In the genomic region with DNA sequence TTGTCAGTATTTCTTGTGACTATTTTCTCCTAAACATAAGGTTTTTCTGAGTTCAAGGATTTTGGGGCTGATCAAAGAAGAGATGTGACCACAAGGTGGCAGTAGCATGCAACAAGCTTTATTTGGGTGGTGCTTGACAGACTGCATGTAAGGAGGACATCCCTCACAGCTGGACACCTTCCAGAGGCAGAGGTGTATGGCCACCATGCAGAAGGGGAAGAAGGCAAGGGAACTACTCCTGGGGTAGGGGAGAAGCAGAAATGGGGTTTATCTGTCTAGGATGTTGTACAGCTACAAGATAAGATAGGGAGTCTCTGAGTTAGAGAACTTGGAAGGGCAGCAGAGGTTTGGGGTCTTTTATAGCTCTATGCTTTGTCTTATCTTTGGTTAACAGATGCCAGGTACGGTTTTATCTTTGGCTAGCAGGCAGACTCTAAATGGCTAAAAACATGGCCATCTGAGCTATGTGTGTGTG, we compare ENCODE assay signal across 8 cellular contexts. TPM values are rescaled to one million over a fixed set of nuclear protein-coding genes. Genes with fewer than 3 reads are reported as not detected.
DNase-seq lines count a peak whose midpoint lies in the region; ATAC-seq and TF ChIP-seq lines count a peak whose summit lies in the region.

No MANE protein-coding gene starts in this region.

- H3K27ac Mint-ChIP-seq in activated naive CD8-positive, alpha-beta T cell treated with anti-CD3 and anti-CD28 coated beads for 36 hours = no peak overlapping the region

- H3K36me3 ChIP-seq in HAP-1 (replicated peaks) (no peaks in the 10 kb centered on the region), psoas muscle (ENCODE audit: insufficient read depth in 1 of 2, low read depth in 1 of 2) (peaks cover 0 to 10% of the 10 kb centered on the region in 2 donors)

- H3K27ac ChIP-seq in psoas muscle = no peak overlapping the region

- TF ChIP-seq CTCF in psoas muscle (IDR thresholded peaks at IDR 0.05) = peak; percentile 71

- ATAC-seq in Right ventricle myocardium superior (ENCODE audit: poor library complexity) = peak; percentile 70
- ATAC-seq in psoas muscle = peak; percentile 53 to 72 (median 70)

- no peak overlapping the region for H3K4me3 ChIP-seq in HAP-1
- no peak overlapping the region for H3K4me3 ChIP-seq in psoas muscle

- peaks cover 30% of the 10 kb centered on the region for H3K4me1 Mint-ChIP-seq in activated naive CD8-positive, alpha-beta T cell treated with anti-CD3 and anti-CD28 coated beads for 36 hours

- in situ Hi-C loops in HAP-1 (cut with MboI; ENCODE audit: low sequenced_read_pairs) = loop anchor here (5.0 kb wide), 1 partner anchor 155 kb away; no protein-coding TSS in a partner anchor

- 52 to 91% (median 78%) methylated on average over 1 of the region's 1 CpG for WGBS in psoas muscle, 3 donors

- H3K4me1 ChIP-seq in HAP-1 = no peaks in the 10 kb centered on the region; the same call in 1 of the 2 replicates
- no peaks in the 10 kb centered on the region for H3K4me1 ChIP-seq in psoas muscle

- H3K27me3 ChIP-seq in HAP-1 (ENCODE audit: low read depth) = peaks cover 9% of the 10 kb centered on the region
- H3K27me3 ChIP-seq in psoas muscle (ENCODE audit: insufficient read depth in 3 of 3, low read length in 2 of 3) = no peaks in the 10 kb centered on the region

- H3K9me3 ChIP-seq in HAP-1 = no peaks in the 10 kb centered on the region
- no peaks in the 10 kb centered on the region for H3K9me3 ChIP-seq in psoas muscle

- intact Hi-C loops in Right ventricle myocardium superior (cut with DNase I) (loop anchor here (5.0 to 10.0 kb wide), 2 partner anchors 57 to 150 kb away; no protein-coding TSS in a partner anchor), psoas muscle (cut with DNase I) (loop anchor here (2.0 to 10.0 kb wide), 3 partner anchors 153 to 323 kb away; no protein-coding TSS in a partner anchor)

- H3K4me3 Mint-ChIP-seq in activated naive CD8-positive, alpha-beta T cell treated with anti-CD3 and anti-CD28 coated beads for 36 hours = no peak overlapping the region

- DNase-seq in GF-D8 (lab: John Stamatoyannopoulos, UW) (peak; percentile 93), HAP-1 (ENCODE audit: low spot score in 2 of 2) (peak; percentile 69 to 84), NCI-H1048 (lab: John Stamatoyannopoulos, UW) (peak; percentile 37), SKM-1 treated with dmso at 0.1 percent for 144 hours (lab: John Stamatoyannopoulos, UW; ENCODE audit: unreplicated experiment) (peak; percentile 52), Right ventricle myocardium superior (peak; percentile 45), psoas muscle (peak; percentile 47 to 59), middle frontal gyrus (ENCODE audit: extremely low spot score, low spot score) (no peak)
- peak; percentile 60 for DNase-seq in activated naive CD8-positive, alpha-beta T cell treated with anti-CD3 and anti-CD28 coated beads for 36 hours

- H3K27me3 Mint-ChIP-seq in activated naive CD8-positive, alpha-beta T cell treated with anti-CD3 and anti-CD28 coated beads for 36 hours = no peaks in the 10 kb centered on the region

- no peaks in the 10 kb centered on the region for H3K9me3 Mint-ChIP-seq in activated naive CD8-positive, alpha-beta T cell treated with anti-CD3 and anti-CD28 coated beads for 36 hours

- peaks cover 12% of the 10 kb centered on the region for H3K36me3 Mint-ChIP-seq in activated naive CD8-positive, alpha-beta T cell treated with anti-CD3 and anti-CD28 coated beads for 36 hours

RNA-seq across cellular contexts. Expression of a gene that starts 5.1 kb away (rescaled TPM):
- total RNA-seq in activated naive CD8-positive, alpha-beta T cell treated with anti-CD3 and anti-CD28 coated beads for 36 hours = 10 to 100 TPM; 29.6 to 30.7 TPM
- total RNA-seq in Right ventricle myocardium superior (30.4 TPM), psoas muscle (10 to 100 TPM; 26.6 to 30.3 (median 29.6) TPM)
- 10 to 100 TPM; 22.5 to 55.1 (median 35.1) TPM for polyA plus RNA-seq in psoas muscle

RNA-seq across cellular contexts. Expression of a gene that starts 24.6 kb away (rescaled TPM):
- 10 to 100 TPM; 76.6 to 79.9 TPM for total RNA-seq in activated naive CD8-positive, alpha-beta T cell treated with anti-CD3 and anti-CD28 coated beads for 36 hours
- total RNA-seq in Right ventricle myocardium superior (10.5 TPM), psoas muscle (1 to 10 TPM; 1.2 to 3.8 (median 2.5) TPM)
- polyA plus RNA-seq in psoas muscle = 1 to 10 TPM in 2 of 3 donors, under 1 TPM in 1; 0.97 to 3.3 (median 1.7) TPM
